Comparison of ENCODE assay signal across 8 cellular contexts in genomic region chr7:117110480-117111315, GRCh38.
DNase-seq lines count a peak whose midpoint lies in the region; ATAC-seq lines count a peak whose summit lies in the region.

No MANE protein-coding gene starts in this region.

- ATAC-seq in GM18498 (IDR thresholded peaks at IDR 0.05; ENCODE audit: unreplicated experiment) (peak; percentile 95), GM21723 (IDR thresholded peaks at IDR 0.05; ENCODE audit: unreplicated experiment) (peak; percentile 98), esophagus mucosa (no peak)

- DNase-seq in NCI-H146 treated with DMSO at 0.1 percent for 48 hours (lab: John Stamatoyannopoulos, UW; ENCODE audit: unreplicated experiment) = peak; percentile 43
- peak; percentile 20 for DNase-seq in activated naive CD8-positive, alpha-beta T cell treated with anti-CD3 and anti-CD28 coated beads, Interleukin-2, amount 50 U/mL, for 16 hours (ENCODE audit: low read depth, low spot score)
- DNase-seq in stimulated activated CD4-positive, alpha-beta T cell treated with anti-CD3 and anti-CD28 coated beads, Interleukin-1b, Interleukin-23, amount 100 ng/mL, for 48 hours = peak; percentile 44
- no peak for DNase-seq in NCI-H526 treated with DMSO at 0.1 percent for 48 hours (lab: John Stamatoyannopoulos, UW)
- no peak for DNase-seq in kidney tubule cell (ENCODE audit: low spot score)

Comparison
In these comparisons a context has a peak if more than half of its experiments do, and no peak if none do; other contexts are left out.
1. DNase-seq: peak in NCI-H146 treated with DMSO at 0.1 percent for 48 hours (single experiment), activated naive CD8-positive, alpha-beta T cell treated with anti-CD3 and anti-CD28 coated beads, Interleukin-2, amount 50 U/mL, for 16 hours (single experiment) and stimulated activated CD4-positive, alpha-beta T cell treated with anti-CD3 and anti-CD28 coated beads, Interleukin-1b, Interleukin-23, amount 100 ng/mL, for 48 hours (single experiment); none in NCI-H526 treated with DMSO at 0.1 percent for 48 hours (single experiment) and kidney tubule cell (single experiment).